Comparison of ENCODE assay signal across 28 cellular contexts in genomic region chr3:10368512-10368911, GRCh38.
"Had no signal": no experiment of that assay in that cellular context is flagged by ENCODE, and none has a peak within 500 bp of the region (broad histone marks: within the 10 kb centered on the region; RNA-seq: fewer than 3 reads in every experiment).

No MANE protein-coding gene starts in this region.

- H3K36me3 Mint-ChIP-seq: mesothelial cell of epicardium; naive B cell; natural killer cell treated with Interleukin-12 subunit alpha and Interleukin-12 subunit beta and Interleukin-15 and Interleukin-18, amount 100 ng/mL, for 72 hours; stimulated activated memory B cell treated with anti-CD40 and anti-IgM and Interleukin-4, amounts not matched to agents 10 μg/mL and 1 μg/mL and 100 μg/mL, for 72 hours had no signal

- H3K4me1 ChIP-seq: left lung, psoas muscle, spleen, suprapubic skin, transverse colon, upper lobe of right lung, vagina had no signal

- H3K27ac Mint-ChIP-seq: effector memory CD8-positive, alpha-beta T cell; mesothelial cell of epicardium; naive B cell; natural killer cell treated with Interleukin-12 subunit alpha and Interleukin-12 subunit beta and Interleukin-15 and Interleukin-18, amount 100 ng/mL, for 72 hours had no signal

- H3K27me3 Mint-ChIP-seq: stimulated activated memory B cell treated with anti-CD40 and anti-IgM and Interleukin-4, amounts not matched to agents 10 μg/mL and 1 μg/mL and 100 μg/mL, for 72 hours had no signal

- H3K9ac ChIP-seq: parathyroid adenoma had no signal

- H3K4me3 ChIP-seq: esophagus squamous epithelium, heart right ventricle, left lung, mucosa of descending colon, psoas muscle, skin epidermis, spleen, suprapubic skin, transverse colon, upper lobe of right lung, vagina had no signal

- H3K4me1 Mint-ChIP-seq: mesothelial cell of epicardium had no signal

- DNase-seq: cortex of kidney; effector memory CD8-positive, alpha-beta T cell; erythroblast; esophagus squamous epithelium; foreskin melanocyte; glutamatergic neuron; heart right ventricle; hippocampal formation; left cardiac atrium; left lung; mesenchymal stem cell; mucosa of descending colon; naive B cell; psoas muscle; right cardiac atrium; spleen; stimulated activated CD4-positive, alpha-beta T cell treated with anti-CD3 and anti-CD28 coated beads, Interleukin-4, amount 100 ng/mL, for 4 hours; stimulated activated naive CD8-positive, alpha-beta T cell treated with anti-CD3 and anti-CD28 coated beads, Interleukin-15, Interleukin-2, amounts not matched to agents 100 U/mL and 50 U/mL, for 24 hours; transverse colon; upper lobe of right lung had no signal

- H3K9me3 ChIP-seq: mucosa of descending colon, psoas muscle, suprapubic skin, transverse colon, upper lobe of right lung, vagina had no signal

- H3K36me3 ChIP-seq: esophagus squamous epithelium, heart right ventricle, left lung, spleen, suprapubic skin, transverse colon, upper lobe of right lung, vagina had no signal

- H3K4me3 Mint-ChIP-seq: effector memory CD8-positive, alpha-beta T cell; mesothelial cell of epicardium; natural killer cell treated with Interleukin-12 subunit alpha and Interleukin-12 subunit beta and Interleukin-15 and Interleukin-18, amount 100 ng/mL, for 72 hours; neural crest cell; stimulated activated memory B cell treated with anti-CD40 and anti-IgM and Interleukin-4, amounts not matched to agents 10 μg/mL and 1 μg/mL and 100 μg/mL, for 72 hours had no signal

- H3K9me3 Mint-ChIP-seq: effector memory CD8-positive, alpha-beta T cell; natural killer cell treated with Interleukin-12 subunit alpha and Interleukin-12 subunit beta and Interleukin-15 and Interleukin-18, amount 100 ng/mL, for 72 hours had no signal

- H3K27ac ChIP-seq: esophagus squamous epithelium, heart right ventricle, left lung, parathyroid adenoma, psoas muscle, skin epidermis, spleen, suprapubic skin, transverse colon, upper lobe of right lung, vagina had no signal

- H3K27me3 ChIP-seq: left lung, suprapubic skin, transverse colon, upper lobe of right lung, vagina had no signal

- ATAC-seq: effector memory CD8-positive, alpha-beta T cell; heart right ventricle; left cardiac atrium; left lung; mucosa of descending colon; natural killer cell treated with Interleukin-12 subunit alpha and Interleukin-12 subunit beta and Interleukin-15 and Interleukin-18, amount 100 ng/mL, for 72 hours; psoas muscle; right cardiac atrium; stimulated activated memory B cell treated with anti-CD40 and anti-IgM and Interleukin-4, amounts not matched to agents 10 μg/mL and 1 μg/mL and 100 μg/mL, for 72 hours; stimulated activated naive CD8-positive, alpha-beta T cell treated with anti-CD3 and anti-CD28 coated beads, Interleukin-15, Interleukin-2, amounts not matched to agents 100 U/mL and 50 U/mL, for 24 hours; upper lobe of right lung had no signal

- H2AFZ ChIP-seq: parathyroid adenoma had no signal
